ENCODE assay signal across 21 cellular contexts in genomic region chr14:60744566-60744965, GRCh38. TPM values are rescaled to one million over a fixed set of nuclear protein-coding genes. Genes with fewer than 3 reads are reported as not detected.
"Had no signal": no experiment of that assay in that cellular context is flagged by ENCODE, and none has a peak within 500 bp of the region (broad histone marks: within the 10 kb centered on the region; RNA-seq: fewer than 3 reads in every experiment).

No MANE protein-coding gene starts in this region.

- H3K27me3 ChIP-seq: dorsolateral prefrontal cortex, esophagus squamous epithelium, gastrocnemius medialis, left lung, pancreas, right lobe of liver, tibial nerve, upper lobe of left lung had no signal

- H3K27me3 Mint-ChIP-seq: stimulated activated naive B cell treated with anti-CD40 and anti-IgM and Interleukin-4, amounts not matched to agents 10 μg/mL and 1 μg/mL and 100 μg/mL, for 72 hours; stimulated activated naive CD8-positive, alpha-beta T cell treated with anti-CD3 and anti-CD28 coated beads, Interleukin-15, Interleukin-2, amounts not matched to agents 100 ng/mL and 50 ng/mL, for 24 hours had no signal

- FAIRE-seq: colon, pancreas, small intestine had no signal

- H3K4me1 ChIP-seq: left lung, pancreas, right lobe of liver, upper lobe of left lung had no signal

- H3K4me3 Mint-ChIP-seq: naive thymus-derived CD8-positive, alpha-beta T cell; nephron progenitor cell; stimulated activated naive B cell treated with anti-CD40 and anti-IgM and Interleukin-4, amounts not matched to agents 10 μg/mL and 1 μg/mL and 100 μg/mL, for 72 hours; stimulated activated naive CD8-positive, alpha-beta T cell treated with anti-CD3 and anti-CD28 coated beads, Interleukin-15, Interleukin-2, amounts not matched to agents 100 ng/mL and 50 ng/mL, for 24 hours had no signal

- H3K4me3 ChIP-seq: dorsolateral prefrontal cortex, esophagus squamous epithelium, gastrocnemius medialis, left lung, pancreas, right lobe of liver, thoracic aorta, tibial nerve, upper lobe of left lung had no signal

- DNase-seq: dorsolateral prefrontal cortex; effector CD4-positive, alpha-beta T cell; esophagus squamous epithelium; gastrocnemius medialis; head of caudate nucleus; left cardiac atrium; left lung; mesendoderm; naive thymus-derived CD8-positive, alpha-beta T cell; nephron progenitor cell; pancreas; right lobe of liver; small intestine; stimulated activated CD4-positive, alpha-beta T cell treated with anti-CD3 and anti-CD28 coated beads, Interleukin-15, amount 100 ng/mL, for 24 hours; stimulated activated CD4-positive, alpha-beta T cell treated with anti-CD3 and anti-CD28 coated beads, Interleukin-2, amount 100 ng/mL, for 48 hours; stimulated activated naive B cell treated with anti-CD40 and anti-IgM and Interleukin-4, amounts not matched to agents 10 μg/mL and 1 μg/mL and 100 μg/mL, for 72 hours; upper lobe of left lung had no signal

- H3K9me3 ChIP-seq: gastrocnemius medialis, right lobe of liver, thoracic aorta had no signal

- H3K36me3 ChIP-seq: esophagus squamous epithelium, gastrocnemius medialis, left lung, pancreas, right lobe of liver, thoracic aorta, tibial nerve, upper lobe of left lung had no signal

- H3K4me1 Mint-ChIP-seq: nephron progenitor cell had no signal

- H3K27ac Mint-ChIP-seq: naive thymus-derived CD8-positive, alpha-beta T cell; nephron progenitor cell; stimulated activated naive B cell treated with anti-CD40 and anti-IgM and Interleukin-4, amounts not matched to agents 10 μg/mL and 1 μg/mL and 100 μg/mL, for 72 hours; stimulated activated naive CD8-positive, alpha-beta T cell treated with anti-CD3 and anti-CD28 coated beads, Interleukin-15, Interleukin-2, amounts not matched to agents 100 ng/mL and 50 ng/mL, for 24 hours had no signal

- ATAC-seq: gastrocnemius medialis; left cardiac atrium; left lung; naive thymus-derived CD8-positive, alpha-beta T cell; pancreas; right lobe of liver; stimulated activated naive B cell treated with anti-CD40 and anti-IgM and Interleukin-4, amounts not matched to agents 10 μg/mL and 1 μg/mL and 100 μg/mL, for 72 hours had no signal

- H3K27ac ChIP-seq: dorsolateral prefrontal cortex, esophagus squamous epithelium, gastrocnemius medialis, left lung, pancreas, right lobe of liver, thoracic aorta, tibial nerve, upper lobe of left lung had no signal

RNA-seq across cellular contexts. Expression of gene SIX4, which starts 20.4 kb away (rescaled TPM):
- total RNA-seq: naive thymus-derived CD8-positive, alpha-beta T cell had no signal
- polyA plus RNA-seq: naive thymus-derived CD8-positive, alpha-beta T cell had no signal
